28 cellular contexts compared by ENCODE assay signal in the genomic region with DNA sequence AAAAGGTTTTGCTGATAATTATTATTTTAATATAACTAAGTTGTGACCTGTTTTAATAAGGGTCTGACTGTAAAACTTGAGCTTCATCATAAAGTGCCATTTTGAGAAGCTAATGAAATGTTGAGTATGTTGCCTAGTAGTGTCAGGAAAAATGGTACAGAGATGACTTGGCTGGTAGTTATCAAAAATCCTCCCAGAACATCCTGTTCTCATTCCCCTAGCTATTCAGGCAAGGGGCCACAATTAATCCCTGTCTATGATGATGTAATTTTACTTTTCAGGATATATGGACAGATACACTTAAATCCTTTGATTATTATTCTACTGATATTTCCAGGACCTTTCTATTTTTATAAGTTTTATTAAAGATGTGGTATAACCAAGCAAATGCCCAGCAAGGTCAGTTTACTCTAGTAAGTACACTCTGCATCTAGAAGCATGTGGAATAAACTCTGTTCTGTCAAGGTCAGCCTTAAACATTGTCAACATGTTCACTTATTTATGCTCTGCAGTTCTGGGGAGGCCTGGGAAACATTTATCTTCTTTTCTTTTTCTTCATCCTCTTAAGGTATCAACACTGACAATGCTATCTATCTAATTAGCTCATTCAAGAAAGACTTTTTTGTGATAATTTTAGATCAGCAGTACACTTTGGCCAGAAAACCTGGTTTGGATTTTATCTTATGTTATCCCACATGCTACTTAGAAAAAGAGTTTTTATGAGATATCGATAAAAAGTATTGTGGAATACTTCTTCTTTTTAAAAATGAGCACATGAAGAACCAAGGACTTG. TPM values are rescaled to one million over a fixed set of nuclear protein-coding genes. Genes with fewer than 3 reads are reported as not detected.
DNase-seq lines count a peak whose midpoint lies in the region; ATAC-seq and TF ChIP-seq lines count a peak whose summit lies in the region.
"Had no signal": no experiment of that assay in that cellular context is flagged by ENCODE, and none has a peak within 500 bp of the region (broad histone marks: within the 10 kb centered on the region; RNA-seq: fewer than 3 reads in every experiment).

No MANE protein-coding gene starts in this region.

- H3K4me1 Mint-ChIP-seq in central memory CD8-positive, alpha-beta T cell = peaks cover 16% of the 10 kb centered on the region
- H3K4me1 Mint-ChIP-seq in mesothelial cell of epicardium = peaks cover 9% of the 10 kb centered on the region
- H3K4me1 Mint-ChIP-seq: activated naive CD4-positive, alpha-beta T cell treated with anti-CD3 and anti-CD28 coated beads, Interleukin-2, amount 10 ng/mL, durations not matched to agents 7 days and 5 days had no signal

- CTCF ChIA-PET in HEK293 (lab: Yijun Ruan, JAX) = interaction anchor here (0.6 to 1.1 kb wide), 2 partner anchors 21 to 88 kb away, joined by 3 to 4 read pairs; no protein-coding TSS in a partner anchor

- no peaks in the 10 kb centered on the region for H3K9me3 ChIP-seq in HEK293 (ENCODE audit: control insufficient read depth, insufficient read depth, low read depth, low read length)
- H3K9me3 ChIP-seq in heart right ventricle = no peaks in the 10 kb centered on the region
- H3K9me3 ChIP-seq: thoracic aorta had no signal

- H3K27ac ChIP-seq in HEK293 (ENCODE audit: extremely low read depth, low read depth, low read length) = peak overlapping the region; percentile 40; the same call in 1 of the 2 replicates
- peak overlapping the region in 6 of 10 donors; percentile 23 to 68 (median 50) for H3K27ac ChIP-seq in heart right ventricle
- no peak overlapping the region for H3K27ac ChIP-seq in substantia nigra (ENCODE audit: low read depth, low read length, poor library complexity, severe bottlenecking)
- H3K27ac ChIP-seq: C4-2B, skin epidermis, thoracic aorta had no signal

- no peak for ATAC-seq in central memory CD8-positive, alpha-beta T cell (replicated peaks; ENCODE audit: extremely low read depth, poor library complexity, severe bottlenecking)
- peak in 5 of 8 donors; percentile 61 to 91 (median 71) for ATAC-seq in heart right ventricle
- no peak for ATAC-seq in HG03457 (IDR thresholded peaks at IDR 0.05; ENCODE audit: unreplicated experiment)
- no peak for ATAC-seq in GM19452 (IDR thresholded peaks at IDR 0.05; ENCODE audit: unreplicated experiment)
- ATAC-seq: activated T-cell treated with anti-CD3 and anti-CD28 coated beads, Interleukin-2, amount 50 U/mL, for 72 hours; K562; left colon; stimulated activated naive B cell treated with anti-CD40 and anti-IgM and Interleukin-4, amounts not matched to agents 10 μg/mL and 1 μg/mL and 100 μg/mL, for 72 hours had no signal

- H3K4me3 Mint-ChIP-seq in central memory CD8-positive, alpha-beta T cell = no peak overlapping the region
- no peak overlapping the region for H3K4me3 Mint-ChIP-seq in mesothelial cell of epicardium
- H3K4me3 Mint-ChIP-seq: activated naive CD4-positive, alpha-beta T cell treated with anti-CD3 and anti-CD28 coated beads, Interleukin-2, amount 10 ng/mL, durations not matched to agents 7 days and 5 days; activated T-cell treated with anti-CD3 and anti-CD28 coated beads, Interleukin-2, amount 50 U/mL, for 72 hours; stimulated activated naive B cell treated with anti-CD40 and anti-IgM and Interleukin-4, amounts not matched to agents 10 μg/mL and 1 μg/mL and 100 μg/mL, for 72 hours had no signal

- no peak for TF ChIP-seq CTCF in HEK293 (tag by site-specific recombination; IDR thresholded peaks at IDR 0.05)
- no peak for TF ChIP-seq CTCF in heart right ventricle (IDR thresholded peaks at IDR 0.05)
- no peak for TF ChIP-seq CTCF in mesothelial cell of epicardium (IDR thresholded peaks at IDR 0.05; ENCODE audit: unreplicated experiment)

- intact Hi-C loops in heart right ventricle (cut with DNase I) = no loop called here

- no peak overlapping the region for H3K4me3 ChIP-seq in HEK293 (ENCODE audit: low read depth, low read length)
- H3K4me3 ChIP-seq in heart right ventricle = no peak overlapping the region
- H3K4me3 ChIP-seq: K562, skin epidermis, thoracic aorta had no signal

- WGBS in heart right ventricle, 2 donors = 58 to 70% methylated on average over 1 of the region's 1 CpG

- H3K27me3 ChIP-seq in heart right ventricle = no peaks in the 10 kb centered on the region

- H3K27ac Mint-ChIP-seq in central memory CD8-positive, alpha-beta T cell (ENCODE audit: low read depth) = peak overlapping the region; percentile 33
- peak overlapping the region; percentile 21 for H3K27ac Mint-ChIP-seq in mesothelial cell of epicardium
- H3K27ac Mint-ChIP-seq: activated naive CD4-positive, alpha-beta T cell treated with anti-CD3 and anti-CD28 coated beads, Interleukin-2, amount 10 ng/mL, durations not matched to agents 7 days and 5 days; activated T-cell treated with anti-CD3 and anti-CD28 coated beads, Interleukin-2, amount 50 U/mL, for 72 hours; stimulated activated naive B cell treated with anti-CD40 and anti-IgM and Interleukin-4, amounts not matched to agents 10 μg/mL and 1 μg/mL and 100 μg/mL, for 72 hours had no signal

- DNase-seq in central memory CD8-positive, alpha-beta T cell (ENCODE audit: low spot score in 2 of 2) = no peak
- DNase-seq in heart right ventricle (no peak), mesothelial cell of epicardium (ENCODE audit: low spot score in 2 of 2, unreplicated experiment in 2 of 2) (no peak), substantia nigra (lab: John Stamatoyannopoulos, UW) (no peak), SK-N-DZ (ENCODE audit: low spot score) (no peak)
- DNase-seq: activated CD4-positive, alpha-beta T cell treated with anti-CD3 and anti-CD28 coated beads for 48 hours; activated naive CD4-positive, alpha-beta T cell treated with anti-CD3 and anti-CD28 coated beads, Interleukin-2, amount 10 ng/mL, durations not matched to agents 7 days and 5 days; activated T-cell treated with anti-CD3 and anti-CD28 coated beads, Interleukin-2, amount 50 U/mL, for 72 hours; aorta; effector CD4-positive, alpha-beta T cell; EL; HCEC 1CT; left colon; NCI-H1694; NCI-H748 treated with DMSO at 0.1 percent for 48 hours; OCI-M1; posterior cingulate gyrus; SIG-M5; stimulated activated CD4-positive, alpha-beta T cell treated with anti-CD3 and anti-CD28 coated beads, Interleukin-2, amount 100 ng/mL, for 24 hours; stimulated activated naive B cell treated with anti-CD40 and anti-IgM and Interleukin-4, amounts not matched to agents 10 μg/mL and 1 μg/mL and 100 μg/mL, for 72 hours; T-helper 1 cell had no signal

- H3K36me3 Mint-ChIP-seq in central memory CD8-positive, alpha-beta T cell (ENCODE audit: insufficient read depth) = no peaks in the 10 kb centered on the region
- no peaks in the 10 kb centered on the region for H3K36me3 Mint-ChIP-seq in mesothelial cell of epicardium
- H3K36me3 Mint-ChIP-seq: activated naive CD4-positive, alpha-beta T cell treated with anti-CD3 and anti-CD28 coated beads, Interleukin-2, amount 10 ng/mL, durations not matched to agents 7 days and 5 days had no signal

- no peaks in the 10 kb centered on the region for H3K27me3 Mint-ChIP-seq in central memory CD8-positive, alpha-beta T cell
- no peaks in the 10 kb centered on the region for H3K27me3 Mint-ChIP-seq in mesothelial cell of epicardium (ENCODE audit: low read depth)
- H3K27me3 Mint-ChIP-seq: activated naive CD4-positive, alpha-beta T cell treated with anti-CD3 and anti-CD28 coated beads, Interleukin-2, amount 10 ng/mL, durations not matched to agents 7 days and 5 days; stimulated activated naive B cell treated with anti-CD40 and anti-IgM and Interleukin-4, amounts not matched to agents 10 μg/mL and 1 μg/mL and 100 μg/mL, for 72 hours had no signal

- POLR2A ChIA-PET in HEK293 (lab: Yijun Ruan, JAX) = interaction anchor here (0.7 kb wide), 1 partner anchor 97 kb away, joined by 3 read pairs; no protein-coding TSS in a partner anchor

- H3K9me3 Mint-ChIP-seq in central memory CD8-positive, alpha-beta T cell = no peaks in the 10 kb centered on the region
- no peaks in the 10 kb centered on the region for H3K9me3 Mint-ChIP-seq in mesothelial cell of epicardium
- H3K9me3 Mint-ChIP-seq: activated naive CD4-positive, alpha-beta T cell treated with anti-CD3 and anti-CD28 coated beads, Interleukin-2, amount 10 ng/mL, durations not matched to agents 7 days and 5 days; activated T-cell treated with anti-CD3 and anti-CD28 coated beads, Interleukin-2, amount 50 U/mL, for 72 hours; stimulated activated naive B cell treated with anti-CD40 and anti-IgM and Interleukin-4, amounts not matched to agents 10 μg/mL and 1 μg/mL and 100 μg/mL, for 72 hours had no signal

- H3K36me3 ChIP-seq in HEK293 (ENCODE audit: control insufficient read depth in 2 of 2, insufficient read depth in 1 of 2, low read length in 2 of 2) (no peaks in the 10 kb centered on the region), heart right ventricle (no peaks in the 10 kb centered on the region)
- H3K36me3 ChIP-seq: thoracic aorta had no signal

- peaks cover 28% of the 10 kb centered on the region for H3K4me1 ChIP-seq in HEK293 (ENCODE audit: control insufficient read depth, insufficient read depth, low read length)
- peaks cover 0 to 25% (median 13%) of the 10 kb centered on the region in 9 donors for H3K4me1 ChIP-seq in heart right ventricle

TF ChIP-seq in HEK293, 187 proteins besides CTCF, POLR2A, EP300 and RAD21 (continues in another document):
- no peak for TF ChIP-seq ZNF558 (tag by site-specific recombination; IDR thresholded peaks at IDR 0.05)
- TF ChIP-seq TRIM28 (IDR thresholded peaks at IDR 0.05; ENCODE audit: borderline replicate concordance, low read length) = peak; percentile 57; the same call in 1 of the 2 replicates
- TF ChIP-seq KLF7 (tag by site-specific recombination; IDR thresholded peaks at IDR 0.05; ENCODE audit: borderline replicate concordance) = no peak
- TF ChIP-seq, protein P1, sequence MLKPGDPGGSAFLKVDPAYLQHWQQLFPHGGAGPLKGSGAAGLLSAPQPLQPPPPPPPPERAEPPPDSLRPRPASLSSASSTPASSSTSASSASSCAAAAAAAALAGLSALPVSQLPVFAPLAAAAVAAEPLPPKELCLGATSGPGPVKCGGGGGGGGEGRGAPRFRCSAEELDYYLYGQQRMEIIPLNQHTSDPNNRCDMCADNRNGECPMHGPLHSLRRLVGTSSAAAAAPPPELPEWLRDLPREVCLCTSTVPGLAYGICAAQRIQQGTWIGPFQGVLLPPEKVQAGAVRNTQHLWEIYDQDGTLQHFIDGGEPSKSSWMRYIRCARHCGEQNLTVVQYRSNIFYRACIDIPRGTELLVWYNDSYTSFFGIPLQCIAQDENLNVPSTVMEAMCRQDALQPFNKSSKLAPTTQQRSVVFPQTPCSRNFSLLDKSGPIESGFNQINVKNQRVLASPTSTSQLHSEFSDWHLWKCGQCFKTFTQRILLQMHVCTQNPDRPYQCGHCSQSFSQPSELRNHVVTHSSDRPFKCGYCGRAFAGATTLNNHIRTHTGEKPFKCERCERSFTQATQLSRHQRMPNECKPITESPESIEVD (tag by site-specific recombination; IDR thresholded peaks at IDR 0.05) = peak; percentile 97
- TF ChIP-seq ZNF223 (tag by site-specific recombination; IDR thresholded peaks at IDR 0.05) = no peak
- TF ChIP-seq MEIS1 (CRISPR knock-in tag; IDR thresholded peaks at IDR 0.05; ENCODE audit: borderline replicate concordance) = no peak

RNA-seq across cellular contexts. Expression of a gene that starts 32.1 kb away (rescaled TPM):
- total RNA-seq in heart right ventricle = 10 to 100 TPM; 25.1 to 49.9 (median 36.0) TPM
- 10 to 100 TPM in 1 of 2 donors, 1 to 10 TPM in 1; 9.5 to 11.8 TPM for polyA plus RNA-seq in heart right ventricle
- total RNA-seq in mesothelial cell of epicardium = 37.5 to 38.4 TPM (median 37.7 TPM) in 3 replicates
- 8.8 and 9.5 TPM in 2 replicates for polyA plus RNA-seq in SK-N-DZ (2014; cell fraction: cytosol; rRNA removed)
- polyA plus RNA-seq in SK-N-DZ (2014; cell fraction: nucleus; rRNA removed) = 5.6 and 6.8 TPM in 2 replicates

Comparison
In these comparisons a context has a peak if more than half of its experiments do, and no peak if none do; other contexts are left out.
1. ATAC-seq: peak in heart right ventricle (5 of 8); none in central memory CD8-positive, alpha-beta T cell (single experiment), HG03457 (single experiment) and GM19452 (single experiment).